8 cellular contexts compared by ENCODE assay signal in the genomic region with DNA sequence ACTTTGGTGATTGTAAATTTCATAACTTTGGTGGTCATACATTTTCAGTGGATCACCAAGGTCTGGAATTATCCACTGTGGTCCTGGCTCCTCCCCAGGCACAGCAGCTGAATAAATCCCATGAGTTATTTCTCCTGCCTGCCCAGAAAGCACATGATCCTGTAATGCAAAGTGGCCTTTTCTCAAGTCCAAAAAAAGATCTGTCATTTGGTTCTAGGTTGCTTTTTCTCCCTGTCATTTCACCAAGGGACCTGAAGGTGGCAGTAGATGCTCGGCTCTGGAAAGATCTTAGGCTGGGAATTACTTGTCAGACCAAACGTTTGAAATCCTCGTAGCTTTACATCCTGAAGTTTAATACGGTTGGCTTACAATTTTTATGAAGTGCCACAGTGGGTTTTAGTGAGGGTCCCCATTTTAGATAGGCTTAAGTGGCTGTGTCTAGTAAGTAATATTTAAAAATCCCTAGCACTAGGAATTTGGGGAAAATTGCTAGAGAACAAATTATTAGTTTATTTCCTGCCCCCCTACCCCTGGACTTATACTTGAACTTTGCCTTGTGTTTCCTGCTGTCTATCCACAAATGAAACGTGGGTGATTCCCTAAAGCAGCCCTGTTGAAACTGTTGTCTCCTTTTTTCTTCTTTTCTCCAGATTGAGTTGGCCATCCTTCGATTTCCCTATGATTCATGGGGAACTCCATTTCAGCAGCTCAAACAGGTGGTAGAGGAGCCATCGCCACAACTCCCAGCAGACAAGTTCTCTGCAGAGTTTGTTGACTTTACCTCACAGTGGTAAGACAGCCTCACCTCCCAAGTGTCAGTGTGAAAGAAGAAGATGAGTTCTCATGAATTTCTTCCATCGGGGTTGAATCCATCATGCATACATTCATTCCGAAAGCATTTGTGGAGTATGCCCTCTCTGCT.
DNase-seq lines count a peak whose midpoint lies in the region; ATAC-seq and TF ChIP-seq lines count a peak whose summit lies in the region.

No MANE protein-coding gene starts in this region.

- no peaks in the 10 kb centered on the region for H3K79me1 ChIP-seq in mesendoderm (ENCODE audit: low read length)

- no peak overlapping the region for H3K56ac ChIP-seq in mesendoderm (ENCODE audit: low read length)

- no peaks in the 10 kb centered on the region for H3K79me2 ChIP-seq in mesendoderm (ENCODE audit: control insufficient read depth, insufficient read depth, low read length)

- no peak overlapping the region for H2AK5ac ChIP-seq in mesendoderm (ENCODE audit: low read length)

- no peak overlapping the region for H3K4me2 ChIP-seq in mesendoderm (ENCODE audit: low read length)

- no peak overlapping the region for H3K4me3 Mint-ChIP-seq in activated naive CD4-positive, alpha-beta T cell treated with anti-CD3 and anti-CD28 coated beads for 36 hours
- no peak overlapping the region for H3K4me3 Mint-ChIP-seq in endothelial cell (ENCODE audit: unreplicated experiment)

- no peaks in the 10 kb centered on the region for H3K4me1 Mint-ChIP-seq in activated naive CD4-positive, alpha-beta T cell treated with anti-CD3 and anti-CD28 coated beads for 36 hours (ENCODE audit: low read depth)
- peaks cover 29% of the 10 kb centered on the region for H3K4me1 Mint-ChIP-seq in endothelial cell (ENCODE audit: unreplicated experiment)

- H3K4me3 ChIP-seq in mesendoderm (ENCODE audit: low read length), result no peak overlapping the region

- no peaks in the 10 kb centered on the region for H3K4me1 ChIP-seq in mesendoderm (ENCODE audit: control insufficient read depth, low read depth, low read length)

- H2BK5ac ChIP-seq in mesendoderm (ENCODE audit: low read length), result no peak overlapping the region

- no peak overlapping the region for H3K27ac ChIP-seq in mesendoderm (ENCODE audit: low read depth, low read length)

- no peaks in the 10 kb centered on the region for H3K27me3 ChIP-seq in mesendoderm (ENCODE audit: insufficient read depth, low read length, poor library complexity)

- no peak overlapping the region for H3K9ac ChIP-seq in mesendoderm (ENCODE audit: low read length)

- H3K27ac Mint-ChIP-seq in activated naive CD4-positive, alpha-beta T cell treated with anti-CD3 and anti-CD28 coated beads for 36 hours, result no peak overlapping the region
- H3K27ac Mint-ChIP-seq in endothelial cell (ENCODE audit: unreplicated experiment), result no peak overlapping the region

- no peak overlapping the region for H2BK120ac ChIP-seq in mesendoderm (ENCODE audit: low read depth, low read length)

- DNase-seq in activated naive CD4-positive, alpha-beta T cell treated with anti-CD3 and anti-CD28 coated beads for 36 hours, result peak; percentile 43
- no peak for DNase-seq in activated naive CD4-positive, alpha-beta T cell treated with Interleukin-2 at 50 U/mL for 16 hours
- DNase-seq in HT1080 (ENCODE audit: low read depth) (peak; percentile 70), OCI-M1 (lab: John Stamatoyannopoulos, UW) (peak; percentile 72), endothelial cell (ENCODE audit: low spot score) (peak; percentile 50), mesendoderm (peak; percentile 82), KG1 (lab: John Stamatoyannopoulos, UW) (no peak)

- H3K18ac ChIP-seq in mesendoderm (ENCODE audit: low read length), result no peak overlapping the region

- peaks cover 21% of the 10 kb centered on the region for H3K36me3 Mint-ChIP-seq in activated naive CD4-positive, alpha-beta T cell treated with anti-CD3 and anti-CD28 coated beads for 36 hours (ENCODE audit: low read depth)
- peaks cover 16% of the 10 kb centered on the region for H3K36me3 Mint-ChIP-seq in endothelial cell (ENCODE audit: low read depth, unreplicated experiment)

- H3K27me3 Mint-ChIP-seq in activated naive CD4-positive, alpha-beta T cell treated with anti-CD3 and anti-CD28 coated beads for 36 hours (ENCODE audit: low read depth), result no peaks in the 10 kb centered on the region
- peaks cover 5% of the 10 kb centered on the region for H3K27me3 Mint-ChIP-seq in endothelial cell (ENCODE audit: unreplicated experiment)

- no peaks in the 10 kb centered on the region for H3K36me3 ChIP-seq in mesendoderm (ENCODE audit: control insufficient read depth, insufficient read depth, low read length)

- CTCF ChIA-PET in activated naive CD4-positive, alpha-beta T cell treated with anti-CD3 and anti-CD28 coated beads for 36 hours (lab: Charles Lee), result interaction anchor here (0.6 to 2.5 kb wide), 7 partner anchors 9 to 201 kb away, joined by 3 to 11 read pairs (median 5); partner anchors contain the start of gene MAP2K6

- no peak overlapping the region for H3K4ac ChIP-seq in mesendoderm (ENCODE audit: low read depth, low read length)

- H4K8ac ChIP-seq in mesendoderm (ENCODE audit: low read depth, low read length), result no peak overlapping the region

- intact Hi-C loops in activated naive CD4-positive, alpha-beta T cell treated with anti-CD3 and anti-CD28 coated beads for 36 hours (cut with micrococcal nuclease), result loop anchor here (1.0 to 5.0 kb wide), 4 partner anchors 81 to 1096 kb away; no protein-coding TSS in a partner anchor

- WGBS in mesendoderm (ENCODE audit: extremely low coverage, insufficient coverage, low lambda C conversion rate), result no CpG with 5 or more reads among the region's 9 CpGs

- H4K5ac ChIP-seq in mesendoderm (ENCODE audit: low read length), result no peak overlapping the region

- H3K9me3 Mint-ChIP-seq in activated naive CD4-positive, alpha-beta T cell treated with anti-CD3 and anti-CD28 coated beads for 36 hours, result no peaks in the 10 kb centered on the region
- H3K9me3 Mint-ChIP-seq in endothelial cell (ENCODE audit: unreplicated experiment), result no peaks in the 10 kb centered on the region

- no peak for ATAC-seq in HG02642 (IDR thresholded peaks at IDR 0.05; ENCODE audit: poor library complexity, unreplicated experiment)

- TF ChIP-seq CTCF in endothelial cell (IDR thresholded peaks at IDR 0.05; ENCODE audit: unreplicated experiment), result peak; percentile 94

- H2BK15ac ChIP-seq in mesendoderm (replicated peaks; ENCODE audit: low read depth), result no peak overlapping the region

- no peak overlapping the region for H3K23ac ChIP-seq in mesendoderm (ENCODE audit: low read length)

Comparison
In these comparisons a context has a peak if more than half of its experiments do, and no peak if none do; other contexts are left out.
1. DNase-seq: peak in activated naive CD4-positive, alpha-beta T cell treated with anti-CD3 and anti-CD28 coated beads for 36 hours (single experiment), HT1080 (single experiment), OCI-M1 (single experiment), endothelial cell (single experiment) and mesendoderm (single experiment); none in activated naive CD4-positive, alpha-beta T cell treated with Interleukin-2 at 50 U/mL for 16 hours (single experiment) and KG1 (single experiment).